13 cellular contexts compared by ENCODE assay signal in genomic region chr4:121654738-121655137, GRCh38. TPM values are rescaled to one million over a fixed set of nuclear protein-coding genes. Genes with fewer than 3 reads are reported as not detected.
DNase-seq lines count a peak whose midpoint lies in the region; ATAC-seq, FAIRE-seq and TF ChIP-seq lines count a peak whose summit lies in the region.
"Had no signal": no experiment of that assay in that cellular context is flagged by ENCODE, and none has a peak within 500 bp of the region (broad histone marks: within the 10 kb centered on the region; RNA-seq: fewer than 3 reads in every experiment).

No MANE protein-coding gene starts in this region.

- peaks cover 2% of the 10 kb centered on the region for H3K4me1 Mint-ChIP-seq in T-helper 17 cell

- no peak for TF ChIP-seq CTCF in GM10248 (IDR thresholded peaks at IDR 0.05; ENCODE audit: control extremely low read depth, extremely low read depth, low read depth, missing control alignments)

- POLR2A ChIA-PET in GM10248 (lab: Yijun Ruan, JAX) = no interaction called here

- H3K9me3 ChIP-seq in T-helper 17 cell (ENCODE audit: control insufficient read depth, low read length, poor library complexity, severe bottlenecking) = no peaks in the 10 kb centered on the region
- H3K9me3 ChIP-seq: A549, vagina had no signal

- H3K27ac Mint-ChIP-seq in T-helper 17 cell = no peak overlapping the region

- no peaks in the 10 kb centered on the region for H3K27me3 Mint-ChIP-seq in T-helper 17 cell

- peak; percentile 83 for FAIRE-seq in GM19239 (lab: Jason Lieb, UNC)
- FAIRE-seq: A549 had no signal

- H3K4me3 Mint-ChIP-seq in T-helper 17 cell = no peak overlapping the region

- CTCF ChIA-PET in GM10248 (lab: Yijun Ruan, JAX) = interaction anchor here (1.0 to 7.4 kb wide), 5 partner anchors 9 to 284 kb away, joined by 3 to 42 read pairs (median 5); no protein-coding TSS in a partner anchor

- ATAC-seq in HG02588 (IDR thresholded peaks at IDR 0.05; ENCODE audit: unreplicated experiment) (peak; percentile 79), HG03280 (IDR thresholded peaks at IDR 0.05; ENCODE audit: unreplicated experiment) (peak; percentile 89), T-helper 17 cell (no peak)
- ATAC-seq: A549 had no signal

- DNase-seq in GM10248 (ENCODE audit: extremely low spot score) = peak; percentile 25
- DNase-seq in GM19239 (ENCODE audit: insufficient read length, low spot score) = peak; percentile 5
- DNase-seq in T-helper 17 cell = no peak
- no peak for DNase-seq in CD1c-positive myeloid dendritic cell (ENCODE audit: extremely low spot score)
- no peak for DNase-seq in OCI-M2 (lab: John Stamatoyannopoulos, UW; ENCODE audit: unreplicated experiment)
- no peak for DNase-seq in activated gamma-delta T cell treated with Interleukin-2 at 50 U/mL for 16 hours
- DNase-seq: activated CD4-positive, alpha-beta T cell treated with anti-CD3 and anti-CD28 coated beads for 4 hours; activated effector memory CD4-positive, alpha-beta T cell treated with anti-CD3 and anti-CD28 coated beads, Interleukin-2, amount 50 U/mL, for 16 hours; NCI-H2171 had no signal

- H3K36me3 Mint-ChIP-seq in T-helper 17 cell (ENCODE audit: low read depth) = peaks cover 3% of the 10 kb centered on the region

RNA-seq across cellular contexts. Expression of gene ANXA5, which starts 42.0 kb away (rescaled TPM):
- 100 to 1,000 TPM; 103 to 108 TPM for total RNA-seq in T-helper 17 cell

Comparison
In these comparisons a context has a peak if more than half of its experiments do, and no peak if none do; other contexts are left out.
1. DNase-seq: peak in GM10248 (single experiment) and GM19239 (single experiment); none in T-helper 17 cell (0 of 3), CD1c-positive myeloid dendritic cell (single experiment), OCI-M2 (single experiment) and activated gamma-delta T cell treated with Interleukin-2 at 50 U/mL for 16 hours (single experiment).